In the genomic region with DNA sequence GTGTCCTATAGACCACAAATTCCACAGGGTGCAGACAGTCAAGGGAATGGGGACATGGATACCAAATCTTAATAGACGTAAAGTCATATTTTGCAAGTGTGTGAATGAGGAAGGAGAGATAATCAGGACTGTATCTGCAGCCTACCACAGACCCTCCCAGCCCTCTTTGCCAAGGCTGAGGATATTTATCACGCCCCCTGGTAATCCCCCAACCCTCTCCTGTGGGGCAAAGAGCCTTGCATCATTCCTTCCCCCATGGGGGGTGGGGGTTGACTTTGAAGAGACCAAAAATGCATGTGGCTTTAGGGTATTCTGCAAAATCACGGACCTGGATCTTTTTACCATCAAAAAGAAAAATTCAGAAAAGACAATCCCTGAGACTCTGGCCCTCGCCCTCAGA, we compare ENCODE assay signal across 1 cellular context.
TF ChIP-seq lines count a peak whose summit lies in the region.

No MANE protein-coding gene starts in this region.

TF ChIP-seq in A549, 52 proteins besides CTCF, POLR2A, EP300 and RAD21 (continued from another document):
- TF ChIP-seq, protein P1, sequence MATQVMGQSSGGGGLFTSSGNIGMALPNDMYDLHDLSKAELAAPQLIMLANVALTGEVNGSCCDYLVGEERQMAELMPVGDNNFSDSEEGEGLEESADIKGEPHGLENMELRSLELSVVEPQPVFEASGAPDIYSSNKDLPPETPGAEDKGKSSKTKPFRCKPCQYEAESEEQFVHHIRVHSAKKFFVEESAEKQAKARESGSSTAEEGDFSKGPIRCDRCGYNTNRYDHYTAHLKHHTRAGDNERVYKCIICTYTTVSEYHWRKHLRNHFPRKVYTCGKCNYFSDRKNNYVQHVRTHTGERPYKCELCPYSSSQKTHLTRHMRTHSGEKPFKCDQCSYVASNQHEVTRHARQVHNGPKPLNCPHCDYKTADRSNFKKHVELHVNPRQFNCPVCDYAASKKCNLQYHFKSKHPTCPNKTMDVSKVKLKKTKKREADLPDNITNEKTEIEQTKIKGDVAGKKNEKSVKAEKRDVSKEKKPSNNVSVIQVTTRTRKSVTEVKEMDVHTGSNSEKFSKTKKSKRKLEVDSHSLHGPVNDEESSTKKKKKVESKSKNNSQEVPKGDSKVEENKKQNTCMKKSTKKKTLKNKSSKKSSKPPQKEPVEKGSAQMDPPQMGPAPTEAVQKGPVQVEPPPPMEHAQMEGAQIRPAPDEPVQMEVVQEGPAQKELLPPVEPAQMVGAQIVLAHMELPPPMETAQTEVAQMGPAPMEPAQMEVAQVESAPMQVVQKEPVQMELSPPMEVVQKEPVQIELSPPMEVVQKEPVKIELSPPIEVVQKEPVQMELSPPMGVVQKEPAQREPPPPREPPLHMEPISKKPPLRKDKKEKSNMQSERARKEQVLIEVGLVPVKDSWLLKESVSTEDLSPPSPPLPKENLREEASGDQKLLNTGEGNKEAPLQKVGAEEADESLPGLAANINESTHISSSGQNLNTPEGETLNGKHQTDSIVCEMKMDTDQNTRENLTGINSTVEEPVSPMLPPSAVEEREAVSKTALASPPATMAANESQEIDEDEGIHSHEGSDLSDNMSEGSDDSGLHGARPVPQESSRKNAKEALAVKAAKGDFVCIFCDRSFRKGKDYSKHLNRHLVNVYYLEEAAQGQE (IDR thresholded peaks at IDR 0.05), result no peak
- TF ChIP-seq ZC3H11A (IDR thresholded peaks at IDR 0.05) (no peak), FOSL2 (IDR thresholded peaks at IDR 0.05) (no peak), FOSL2 (CRISPR knock-in tag; IDR thresholded peaks at IDR 0.05) (no peak), SREBF2 (IDR thresholded peaks at IDR 0.05) (no peak), EHF (CRISPR knock-in tag; IDR thresholded peaks at IDR 0.05) (no peak), HEYL (CRISPR knock-in tag; IDR thresholded peaks at IDR 0.05) (no peak), TP53 (CRISPR knock-in tag; IDR thresholded peaks at IDR 0.05) (no peak)
- TF ChIP-seq, protein P2, sequence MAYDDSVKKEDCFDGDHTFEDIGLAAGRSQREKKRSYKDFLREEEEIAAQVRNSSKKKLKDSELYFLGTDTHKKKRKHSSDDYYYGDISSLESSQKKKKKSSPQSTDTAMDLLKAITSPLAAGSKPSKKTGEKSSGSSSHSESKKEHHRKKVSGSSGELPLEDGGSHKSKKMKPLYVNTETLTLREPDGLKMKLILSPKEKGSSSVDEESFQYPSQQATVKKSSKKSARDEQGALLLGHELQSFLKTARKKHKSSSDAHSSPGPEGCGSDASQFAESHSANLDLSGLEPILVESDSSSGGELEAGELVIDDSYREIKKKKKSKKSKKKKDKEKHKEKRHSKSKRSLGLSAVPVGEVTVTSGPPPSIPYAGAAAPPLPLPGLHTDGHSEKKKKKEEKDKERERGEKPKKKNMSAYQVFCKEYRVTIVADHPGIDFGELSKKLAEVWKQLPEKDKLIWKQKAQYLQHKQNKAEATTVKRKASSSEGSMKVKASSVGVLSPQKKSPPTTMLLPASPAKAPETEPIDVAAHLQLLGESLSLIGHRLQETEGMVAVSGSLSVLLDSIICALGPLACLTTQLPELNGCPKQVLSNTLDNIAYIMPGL (CRISPR knock-in tag; IDR thresholded peaks at IDR 0.05; ENCODE audit: borderline replicate concordance), result no peak
TF ChIP-seq in A549: peak in this region for 0.
